ENCODE assay signal across 8 cellular contexts in genomic region chr2:231411871-231412615, GRCh38. TPM values are rescaled to one million over a fixed set of nuclear protein-coding genes. Genes with fewer than 3 reads are reported as not detected.
DNase-seq lines count a peak whose midpoint lies in the region; ATAC-seq and TF ChIP-seq lines count a peak whose summit lies in the region.

No MANE protein-coding gene starts in this region.

- peaks cover 27% of the 10 kb centered on the region for H3K4me1 ChIP-seq in Panc1 (ENCODE audit: control insufficient read depth, insufficient read depth, low read length)

- POLR2A ChIA-PET in Panc1 (lab: Charles Lee) = interaction anchor here (0.6 kb wide), 1 partner anchor 88 kb away, joined by 4 read pairs; no protein-coding TSS in a partner anchor

- peak; percentile 99 for ATAC-seq in GM19463 (IDR thresholded peaks at IDR 0.05; ENCODE audit: unreplicated experiment)
- peak; percentile 98 for ATAC-seq in HG03571 (IDR thresholded peaks at IDR 0.05; ENCODE audit: unreplicated experiment)
- peak; percentile 98 for ATAC-seq in Panc1

- no TSS peak for BruUV-seq in Panc1 (replicated peaks; lab: Mats Ljungman, UMichigan)

- intact Hi-C loops in Panc1 (cut with micrococcal nuclease; ENCODE audit: unreplicated experiment) = loop anchor here (5.0 kb wide), 1 partner anchor 185 kb away; no protein-coding TSS in a partner anchor
- intact Hi-C loops in activated T-helper 1 cell treated with anti-CD3 and anti-CD28 coated beads, Interleukin-12 subunit alpha, Interleukin-12 subunit beta, Interleukin-2, Interleukin-4 antibody, amounts not matched to agents 30 ng/mL and 10 ng/mL and 1 ng/mL, durations not matched to agents 14 hours and 24 hours and 36 hours (cut with micrococcal nuclease) = loop anchor here (1.0 kb wide), 2 partner anchors 115 to 185 kb away; no protein-coding TSS in a partner anchor

- DNase-seq in DMS 273 treated with DMSO at 0.1 percent for 48 hours (lab: John Stamatoyannopoulos, UW) (peak; percentile 33), Panc1 (ENCODE audit: low read depth, low spot score) (peak; percentile 57), foreskin fibroblast (peak; percentile 80 to 94), neural crest cell (ENCODE audit: low read depth, low spot score) (peak; percentile 98), stromal cell of bone marrow (ENCODE audit: low read depth) (peak; percentile 49)
- DNase-seq in activated T-helper 1 cell treated with anti-CD3 and anti-CD28 coated beads, Interleukin-12 subunit alpha, Interleukin-12 subunit beta, Interleukin-2, Interleukin-4 antibody, amounts not matched to agents 30 ng/mL and 10 ng/mL and 1 ng/mL, durations not matched to agents 14 hours and 24 hours and 36 hours (ENCODE audit: low spot score) = peak; percentile 26

- H3K4me3 ChIP-seq in Panc1 (ENCODE audit: low read depth in 2 of 2, low read length in 2 of 2) (peak overlapping the region; percentile 65 to 79), foreskin fibroblast (ENCODE audit: low read depth in 1 of 2, low read length in 2 of 2) (peak overlapping the region; percentile 60 to 65)

- H3K4me1 Mint-ChIP-seq in activated T-helper 1 cell treated with anti-CD3 and anti-CD28 coated beads, Interleukin-12 subunit alpha, Interleukin-12 subunit beta, Interleukin-2, Interleukin-4 antibody, amounts not matched to agents 30 ng/mL and 10 ng/mL and 1 ng/mL, durations not matched to agents 14 hours and 24 hours and 36 hours (ENCODE audit: low read depth) = peaks cover 2% of the 10 kb centered on the region
- peaks cover 19% of the 10 kb centered on the region for H3K4me1 Mint-ChIP-seq in neural crest cell

- TF ChIP-seq CTCF in Panc1 (IDR thresholded peaks at IDR 0.05) (peak; percentile 98), foreskin fibroblast (IDR thresholded peaks at IDR 0.05; ENCODE audit: low read depth, low read length) (peak; percentile 89), neural crest cell (conservative IDR thresholded peaks at IDR 0.05) (peak; percentile 92)

- H3K27me3 Mint-ChIP-seq in activated T-helper 1 cell treated with anti-CD3 and anti-CD28 coated beads, Interleukin-12 subunit alpha, Interleukin-12 subunit beta, Interleukin-2, Interleukin-4 antibody, amounts not matched to agents 30 ng/mL and 10 ng/mL and 1 ng/mL, durations not matched to agents 14 hours and 24 hours and 36 hours (ENCODE audit: insufficient read depth) = peaks cover 34% of the 10 kb centered on the region
- peaks cover 13% of the 10 kb centered on the region for H3K27me3 Mint-ChIP-seq in neural crest cell (ENCODE audit: low read depth)

- H3K4me3 Mint-ChIP-seq in activated T-helper 1 cell treated with anti-CD3 and anti-CD28 coated beads, Interleukin-12 subunit alpha, Interleukin-12 subunit beta, Interleukin-2, Interleukin-4 antibody, amounts not matched to agents 30 ng/mL and 10 ng/mL and 1 ng/mL, durations not matched to agents 14 hours and 24 hours and 36 hours = no peak overlapping the region
- H3K4me3 Mint-ChIP-seq in neural crest cell = peak overlapping the region; percentile 88

- no peaks in the 10 kb centered on the region for H3K27me3 ChIP-seq in Panc1 (ENCODE audit: control insufficient read depth, insufficient read depth, low read length)

- H3K27ac ChIP-seq in Panc1 (ENCODE audit: low read length) = peak overlapping the region; percentile 78

- CTCF ChIA-PET in Panc1 (lab: Charles Lee) = interaction anchor here (0.6 to 0.8 kb wide), 3 partner anchors 105 to 141 kb away, joined by 3 read pairs; no protein-coding TSS in a partner anchor

- in situ Hi-C loops in Panc1 (cut with HindIII; ENCODE audit: low pct_unique_long_range_greater_than_20kb, low sequenced_read_pairs) = loop anchor here (25.0 kb wide), 1 partner anchor 100 kb away; no protein-coding TSS in a partner anchor

- H3K9me3 ChIP-seq in Panc1 (ENCODE audit: control insufficient read depth, insufficient read depth, low read depth, low read length) = no peaks in the 10 kb centered on the region

- H3K36me3 Mint-ChIP-seq in activated T-helper 1 cell treated with anti-CD3 and anti-CD28 coated beads, Interleukin-12 subunit alpha, Interleukin-12 subunit beta, Interleukin-2, Interleukin-4 antibody, amounts not matched to agents 30 ng/mL and 10 ng/mL and 1 ng/mL, durations not matched to agents 14 hours and 24 hours and 36 hours (ENCODE audit: low read depth) = no peaks in the 10 kb centered on the region
- peaks cover 7% of the 10 kb centered on the region for H3K36me3 Mint-ChIP-seq in neural crest cell (ENCODE audit: low read depth)

- H3K27ac Mint-ChIP-seq in activated T-helper 1 cell treated with anti-CD3 and anti-CD28 coated beads, Interleukin-12 subunit alpha, Interleukin-12 subunit beta, Interleukin-2, Interleukin-4 antibody, amounts not matched to agents 30 ng/mL and 10 ng/mL and 1 ng/mL, durations not matched to agents 14 hours and 24 hours and 36 hours = no peak overlapping the region
- H3K27ac Mint-ChIP-seq in neural crest cell (ENCODE audit: unreplicated experiment) = no peak overlapping the region

- H3K36me3 ChIP-seq in Panc1 (ENCODE audit: control insufficient read depth, insufficient read depth, low read length) = no peaks in the 10 kb centered on the region

- H3K9me3 Mint-ChIP-seq in activated T-helper 1 cell treated with anti-CD3 and anti-CD28 coated beads, Interleukin-12 subunit alpha, Interleukin-12 subunit beta, Interleukin-2, Interleukin-4 antibody, amounts not matched to agents 30 ng/mL and 10 ng/mL and 1 ng/mL, durations not matched to agents 14 hours and 24 hours and 36 hours = peaks cover 7% of the 10 kb centered on the region
- H3K9me3 Mint-ChIP-seq in neural crest cell = peaks cover 2% of the 10 kb centered on the region

RNA-seq across cellular contexts. Expression of gene B3GNT7, which starts 16.5 kb away (rescaled TPM):
- total RNA-seq in Panc1 (2021; ENCODE audit: unreplicated experiment) (83.3 TPM), neural crest cell (0.61 and 0.79 TPM in 2 replicates)
- polyA plus RNA-seq in Panc1 (2012; ENCODE audit: insufficient read length) = 85.5 TPM
- not detected in 2 replicates for total RNA-seq in activated T-helper 1 cell treated with anti-CD3 and anti-CD28 coated beads, Interleukin-12 subunit alpha, Interleukin-12 subunit beta, Interleukin-2, Interleukin-4 antibody, amounts not matched to agents 30 ng/mL and 10 ng/mL and 1 ng/mL, durations not matched to agents 14 hours and 24 hours and 36 hours

RNA-seq across cellular contexts. Expression of gene NCL, which starts 52.2 kb away (rescaled TPM):
- total RNA-seq in Panc1 (2021; ENCODE audit: unreplicated experiment) (778 TPM), neural crest cell (999 and 1,068 TPM in 2 replicates)
- polyA plus RNA-seq in Panc1 (2012; ENCODE audit: insufficient read length) = 489 TPM
- 1,388 and 1,421 TPM in 2 replicates for total RNA-seq in activated T-helper 1 cell treated with anti-CD3 and anti-CD28 coated beads, Interleukin-12 subunit alpha, Interleukin-12 subunit beta, Interleukin-2, Interleukin-4 antibody, amounts not matched to agents 30 ng/mL and 10 ng/mL and 1 ng/mL, durations not matched to agents 14 hours and 24 hours and 36 hours

Comparison
In these comparisons a context has a peak if more than half of its experiments do, and no peak if none do; other contexts are left out.
1. Peak in every context shown above with its lines: DNase-seq, ATAC-seq, H3K4me3 ChIP-seq and H3K27ac ChIP-seq.
2. DNase-seq: peak in every context shown above with its lines; median percentile 98 in neural crest cell; 87 in foreskin fibroblast; 57 in Panc1; 49 in stromal cell of bone marrow; 33 in DMS 273 treated with DMSO at 0.1 percent for 48 hours; 26 in activated T-helper 1 cell treated with anti-CD3 and anti-CD28 coated beads, Interleukin-12 subunit alpha, Interleukin-12 subunit beta, Interleukin-2, Interleukin-4 antibody, amounts not matched to agents 30 ng/mL and 10 ng/mL and 1 ng/mL, durations not matched to agents 14 hours and 24 hours and 36 hours.
3. RNA of gene B3GNT7, which starts 16.5 kb away (total RNA-seq): 83.3 TPM in Panc1 (single experiment); 0.61 to 0.79 TPM in neural crest cell and not detected in activated T-helper 1 cell treated with anti-CD3 and anti-CD28 coated beads, Interleukin-12 subunit alpha, Interleukin-12 subunit beta, Interleukin-2, Interleukin-4 antibody, amounts not matched to agents 30 ng/mL and 10 ng/mL and 1 ng/mL, durations not matched to agents 14 hours and 24 hours and 36 hours; every median in the first group is over 10 times any median in the second.